20 cellular contexts compared by ENCODE assay signal in the genomic region with DNA sequence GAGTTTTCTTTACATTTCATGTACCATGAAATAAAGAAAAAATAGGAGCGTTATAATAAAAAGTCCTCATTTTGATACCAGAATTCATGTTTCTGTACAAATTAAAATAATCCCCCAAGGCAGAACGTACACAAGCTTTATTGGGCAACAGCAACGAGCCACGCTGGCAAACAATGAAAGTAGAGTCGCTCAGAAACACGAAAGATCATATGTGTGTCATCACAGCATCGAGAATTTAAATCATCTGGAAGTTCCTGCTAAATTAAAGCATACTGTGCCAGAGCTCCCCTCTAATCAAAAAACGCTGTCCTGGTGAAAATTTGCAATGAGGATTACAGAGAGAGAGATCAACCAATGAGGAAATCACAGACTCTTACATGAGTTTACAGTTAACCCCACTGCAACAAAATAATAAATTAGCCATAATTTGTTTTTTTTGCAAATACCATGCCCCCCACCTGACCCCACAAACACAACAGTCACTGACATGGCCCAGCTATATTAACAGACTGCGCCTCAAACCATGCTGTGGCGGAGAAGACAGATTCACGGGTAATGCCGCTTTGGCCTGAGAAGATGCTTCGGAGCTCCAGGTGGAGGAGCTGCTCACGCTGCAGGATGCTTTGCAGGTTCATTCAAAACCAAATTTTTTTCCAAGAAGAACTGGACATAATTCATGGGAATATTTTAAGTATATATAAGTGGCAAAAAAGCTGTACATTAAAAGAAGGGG. TPM values are rescaled to one million over a fixed set of nuclear protein-coding genes. Genes with fewer than 3 reads are reported as not detected.
A peak's percentile ranks its signal among the peaks of the same experiment; 100 is the strongest.
DNase-seq lines count a peak whose midpoint lies in the region; ATAC-seq and TF ChIP-seq lines count a peak whose summit lies in the region.
"Had no signal": no experiment of that assay in that cellular context is flagged by ENCODE, and none has a peak within 500 bp of the region (broad histone marks: within the 10 kb centered on the region; RNA-seq: fewer than 3 reads in every experiment).

No MANE protein-coding gene starts in this region.

- H3K4me3 Mint-ChIP-seq in stimulated activated naive CD8-positive, alpha-beta T cell treated with anti-CD3 and anti-CD28 coated beads, Interleukin-15, Interleukin-2, amounts not matched to agents 100 ng/mL and 50 ng/mL, for 24 hours, result peak overlapping the region; percentile 40
- H3K4me3 Mint-ChIP-seq: B cell; CD4-positive, CD25-positive, alpha-beta regulatory T cell had no signal

- H3K27ac ChIP-seq in SK-N-MC, result peak overlapping the region; percentile 88
- no peak overlapping the region for H3K27ac ChIP-seq in colonic mucosa
- H3K27ac ChIP-seq in psoas muscle, result no peak overlapping the region
- no peak overlapping the region for H3K27ac ChIP-seq in Peyer's patch
- H3K27ac ChIP-seq: A549, PC-9, SJSA1 had no signal

- peak overlapping the region; percentile 63 for H3K4me3 ChIP-seq in SK-N-MC
- H3K4me3 ChIP-seq in colonic mucosa, result no peak overlapping the region
- H3K4me3 ChIP-seq in psoas muscle, result no peak overlapping the region
- no peak overlapping the region for H3K4me3 ChIP-seq in Peyer's patch
- H3K4me3 ChIP-seq: A549, PC-9, SJSA1 had no signal

- H3K4me1 Mint-ChIP-seq in stimulated activated naive CD8-positive, alpha-beta T cell treated with anti-CD3 and anti-CD28 coated beads, Interleukin-15, Interleukin-2, amounts not matched to agents 100 ng/mL and 50 ng/mL, for 24 hours (ENCODE audit: low read depth), result peaks cover 75% of the 10 kb centered on the region

- 88 to 92% (median 89%) methylated on average over 14 of the region's 14 CpGs for WGBS in psoas muscle, 3 donors

- H3K36me3 ChIP-seq in SK-N-MC (ENCODE audit: insufficient read depth, low read length) (no peaks in the 10 kb centered on the region), colonic mucosa (no peaks in the 10 kb centered on the region), psoas muscle (ENCODE audit: insufficient read depth in 1 of 2, low read depth in 1 of 2) (peaks cover 0 to 16% of the 10 kb centered on the region in 2 donors), Peyer's patch (peaks cover 0 to 15% (median 0%) of the 10 kb centered on the region in 3 donors)
- H3K36me3 ChIP-seq: SJSA1 had no signal

- H3K27me3 ChIP-seq in colonic mucosa, result no peaks in the 10 kb centered on the region
- H3K27me3 ChIP-seq in psoas muscle (ENCODE audit: insufficient read depth in 3 of 3, low read length in 2 of 3), result no peaks in the 10 kb centered on the region
- H3K27me3 ChIP-seq in Peyer's patch, result no peaks in the 10 kb centered on the region
- H3K27me3 ChIP-seq: SJSA1 had no signal

- no peaks in the 10 kb centered on the region for H3K4me1 ChIP-seq in colonic mucosa
- H3K4me1 ChIP-seq in psoas muscle, result peaks cover 5% of the 10 kb centered on the region
- H3K4me1 ChIP-seq in Peyer's patch, result peaks cover 0 to 7% (median 0%) of the 10 kb centered on the region in 4 donors
- H3K4me1 ChIP-seq: SJSA1 had no signal

- TF ChIP-seq CTCF in colonic mucosa (IDR thresholded peaks at IDR 0.05), result no peak
- TF ChIP-seq CTCF in psoas muscle (IDR thresholded peaks at IDR 0.05), result no peak
- TF ChIP-seq CTCF in Peyer's patch (IDR thresholded peaks at IDR 0.05), result no peak

- peak overlapping the region; percentile 8 for H3K27ac Mint-ChIP-seq in stimulated activated naive CD8-positive, alpha-beta T cell treated with anti-CD3 and anti-CD28 coated beads, Interleukin-15, Interleukin-2, amounts not matched to agents 100 ng/mL and 50 ng/mL, for 24 hours
- H3K27ac Mint-ChIP-seq: B cell had no signal

- H3K27me3 Mint-ChIP-seq in stimulated activated naive CD8-positive, alpha-beta T cell treated with anti-CD3 and anti-CD28 coated beads, Interleukin-15, Interleukin-2, amounts not matched to agents 100 ng/mL and 50 ng/mL, for 24 hours, result peaks cover 8% of the 10 kb centered on the region

- ATAC-seq in stimulated activated naive CD8-positive, alpha-beta T cell treated with anti-CD3 and anti-CD28 coated beads, Interleukin-15, Interleukin-2, amounts not matched to agents 100 U/mL and 50 U/mL, for 24 hours, result no peak
- ATAC-seq in HG02678 (IDR thresholded peaks at IDR 0.05; ENCODE audit: unreplicated experiment) (no peak), psoas muscle (no peak)
- ATAC-seq: A549 had no signal

- H3K9me3 ChIP-seq in SK-N-MC (ENCODE audit: low read depth, low read length) (no peaks in the 10 kb centered on the region), colonic mucosa (no peaks in the 10 kb centered on the region), psoas muscle (no peaks in the 10 kb centered on the region), Peyer's patch (no peaks in the 10 kb centered on the region)
- H3K9me3 ChIP-seq: A549, SJSA1 had no signal

- H3K36me3 Mint-ChIP-seq in stimulated activated naive CD8-positive, alpha-beta T cell treated with anti-CD3 and anti-CD28 coated beads, Interleukin-15, Interleukin-2, amounts not matched to agents 100 ng/mL and 50 ng/mL, for 24 hours (ENCODE audit: low read depth), result no peaks in the 10 kb centered on the region
- H3K36me3 Mint-ChIP-seq: CD4-positive, CD25-positive, alpha-beta regulatory T cell had no signal

- DNase-seq in stimulated activated naive CD8-positive, alpha-beta T cell treated with anti-CD3 and anti-CD28 coated beads, Interleukin-15, Interleukin-2, amounts not matched to agents 100 U/mL and 50 U/mL, for 24 hours, result no peak
- peak; percentile 22 for DNase-seq in SK-N-MC (ENCODE audit: low read depth, low spot score)
- DNase-seq in fibroblast of the conjunctiva (ENCODE audit: low read depth), result peak; percentile 32
- DNase-seq in colonic mucosa, result no peak
- no peak for DNase-seq in psoas muscle
- no peak for DNase-seq in Peyer's patch
- DNase-seq: CD4-positive, CD25-positive, alpha-beta regulatory T cell; GOT3; MV-4-11; NCI-H1417 treated with DMSO at 0.1 percent for 48 hours; NCI-H2029 treated with DMSO at 0.1 percent for 48 hours; NCI-H2171 treated with DMSO at 0.1 percent for 48 hours; NCI-H510A; NCI-H774; PC-9 had no signal

- H3K9me3 Mint-ChIP-seq in stimulated activated naive CD8-positive, alpha-beta T cell treated with anti-CD3 and anti-CD28 coated beads, Interleukin-15, Interleukin-2, amounts not matched to agents 100 ng/mL and 50 ng/mL, for 24 hours, result no peaks in the 10 kb centered on the region
- H3K9me3 Mint-ChIP-seq: CD4-positive, CD25-positive, alpha-beta regulatory T cell had no signal

- intact Hi-C loops in colonic mucosa (cut with DNase I), result loop anchor here (10.0 kb wide), 1 partner anchor 612 kb away; no protein-coding TSS in a partner anchor
- intact Hi-C loops in psoas muscle (cut with DNase I), result loop anchor here in 1 of 2 donors (10.0 kb wide), 1 partner anchor 612 kb away; no protein-coding TSS in a partner anchor

- no peak for TF ChIP-seq POLR2A in Peyer's patch (IDR thresholded peaks at IDR 0.05)

- H3K9ac ChIP-seq in SK-N-MC (ENCODE audit: insufficient read length), result peak overlapping the region; percentile 67
- H3K9ac ChIP-seq in colonic mucosa (ENCODE audit: low read depth in 2 of 2, low read length in 2 of 2), result no peak overlapping the region

RNA-seq across cellular contexts. Expression of gene NFATC2, which starts 54.3 kb away (rescaled TPM):
- total RNA-seq in colonic mucosa (1 to 10 TPM; 5.8 to 7.3 TPM), psoas muscle (1 to 10 TPM in 3 of 4 donors, under 1 TPM in 1; 0.64 to 3.1 (median 2.1) TPM), Peyer's patch (10 to 100 TPM in 3 of 4 donors, 1 to 10 TPM in 1; 4.4 to 38.0 (median 13.6) TPM)
- under 1 TPM; 0.18 to 0.64 (median 0.48) TPM for polyA plus RNA-seq in psoas muscle
- total RNA-seq: SJSA1 had no signal

Comparison
In these comparisons a context has a peak if more than half of its experiments do, and no peak if none do; other contexts are left out.
1. DNase-seq: peak in SK-N-MC (single experiment) and fibroblast of the conjunctiva (single experiment); none in stimulated activated naive CD8-positive, alpha-beta T cell treated with anti-CD3 and anti-CD28 coated beads, Interleukin-15, Interleukin-2, amounts not matched to agents 100 U/mL and 50 U/mL, for 24 hours (single experiment), colonic mucosa (single experiment), psoas muscle (0 of 2) and Peyer's patch (0 of 3).